2 cellular contexts compared by ENCODE assay signal in the genomic region with DNA sequence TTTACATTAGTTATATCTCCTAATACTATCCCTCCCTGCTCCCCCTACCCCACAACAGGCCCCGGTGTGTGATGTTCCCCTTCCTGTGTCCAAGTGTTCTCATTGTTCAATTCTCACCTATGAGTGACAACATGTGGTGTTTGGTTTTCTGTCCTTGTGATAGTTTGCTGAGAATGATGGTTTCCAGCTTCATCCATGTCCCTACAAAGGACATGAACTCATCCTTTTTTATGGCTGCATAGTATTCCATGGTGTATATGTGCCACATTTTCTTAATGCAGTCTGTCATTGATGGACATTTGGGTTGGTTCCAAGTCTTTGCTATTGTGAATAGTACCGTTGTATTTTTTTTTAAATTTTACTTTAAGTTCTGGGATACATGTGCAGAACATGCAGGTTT. TPM values are rescaled to one million over a fixed set of nuclear protein-coding genes. Genes with fewer than 3 reads are reported as not detected.
"Had no signal": no experiment of that assay in that cellular context is flagged by ENCODE, and none has a peak within 500 bp of the region (broad histone marks: within the 10 kb centered on the region; RNA-seq: fewer than 3 reads in every experiment).

No MANE protein-coding gene starts in this region.

RNA-seq across cellular contexts. Expression of a gene that starts 42.7 kb away (rescaled TPM):
- total RNA-seq: HepG2 had no signal
- polyA plus RNA-seq: HepG2, IgD-negative memory B cell had no signal
